Comparison of ENCODE assay signal across 2 cellular contexts in genomic region chr20:56447227-56447626, GRCh38.
TF ChIP-seq lines count a peak whose summit lies in the region.

No MANE protein-coding gene starts in this region.

TF ChIP-seq in IMR-90, 13 proteins besides CTCF, POLR2A, EP300 and RAD21:
- TF ChIP-seq ELK1 (IDR thresholded peaks at IDR 0.05; ENCODE audit: borderline replicate concordance, low read depth, low read length) (no peak), MXI1 (IDR thresholded peaks at IDR 0.05; ENCODE audit: borderline replicate concordance, low read depth, low read length) (no peak), USF2 (IDR thresholded peaks at IDR 0.05; ENCODE audit: low read depth, low read length) (no peak), BHLHE40 (IDR thresholded peaks at IDR 0.05; ENCODE audit: low read depth, low read length) (no peak), CEBPB (IDR thresholded peaks at IDR 0.05; ENCODE audit: low read depth, low read length) (no peak), RFX5 (IDR thresholded peaks at IDR 0.05; ENCODE audit: low read depth, low read length) (no peak), RCOR1 (IDR thresholded peaks at IDR 0.05; ENCODE audit: insufficient replicate concordance, low read length) (no peak), MAZ (IDR thresholded peaks at IDR 0.05; ENCODE audit: borderline replicate concordance, low read depth, low read length) (no peak), CHD1 (IDR thresholded peaks at IDR 0.05; ENCODE audit: low read depth, low read length) (no peak), FOS (IDR thresholded peaks at IDR 0.05; ENCODE audit: low read depth, low read length) (no peak), SMC3 (IDR thresholded peaks at IDR 0.05; ENCODE audit: low read depth, low read length) (no peak), MAFK (IDR thresholded peaks at IDR 0.05; ENCODE audit: low read depth, low read length) (no peak), NFE2L2 (IDR thresholded peaks at IDR 0.05; ENCODE audit: low read depth, low read length) (no peak)

TF ChIP-seq in K562, 482 proteins besides CTCF, POLR2A, EP300 and RAD21:
- TF ChIP-seq MCM2 (IDR thresholded peaks at IDR 0.05; ENCODE audit: low read depth) (no peak), ZBTB26 (CRISPR knock-in tag; IDR thresholded peaks at IDR 0.05) (no peak), SMARCA4 (IDR thresholded peaks at IDR 0.05) (no peak), BMI1 (IDR thresholded peaks at IDR 0.05; ENCODE audit: low read length) (no peak), TARDBP (IDR thresholded peaks at IDR 0.05) (no peak), ZNF398 (CRISPR knock-in tag; IDR thresholded peaks at IDR 0.05) (no peak), RBM22 (IDR thresholded peaks at IDR 0.05; ENCODE audit: low read depth, low read length, poor library complexity, severe bottlenecking) (no peak), DEAF1 (CRISPR knock-in tag; IDR thresholded peaks at IDR 0.05) (no peak), ARID1B (IDR thresholded peaks at IDR 0.05) (no peak), DDX20 (tag; IDR thresholded peaks at IDR 0.05; ENCODE audit: low read depth) (no peak), BRD4 (IDR thresholded peaks at IDR 0.05) (no peak), TEAD4 (IDR thresholded peaks at IDR 0.05; ENCODE audit: low read length) (no peak), TEAD4 (CRISPR knock-in tag; IDR thresholded peaks at IDR 0.05; ENCODE audit: borderline replicate concordance) (no peak), ZNF134 (CRISPR knock-in tag; conservative IDR thresholded peaks at IDR 0.05) (no peak), MTA1 (IDR thresholded peaks at IDR 0.05; ENCODE audit: borderline replicate concordance) (no peak)
